Comparison of ENCODE assay signal across 17 cellular contexts in the genomic region with DNA sequence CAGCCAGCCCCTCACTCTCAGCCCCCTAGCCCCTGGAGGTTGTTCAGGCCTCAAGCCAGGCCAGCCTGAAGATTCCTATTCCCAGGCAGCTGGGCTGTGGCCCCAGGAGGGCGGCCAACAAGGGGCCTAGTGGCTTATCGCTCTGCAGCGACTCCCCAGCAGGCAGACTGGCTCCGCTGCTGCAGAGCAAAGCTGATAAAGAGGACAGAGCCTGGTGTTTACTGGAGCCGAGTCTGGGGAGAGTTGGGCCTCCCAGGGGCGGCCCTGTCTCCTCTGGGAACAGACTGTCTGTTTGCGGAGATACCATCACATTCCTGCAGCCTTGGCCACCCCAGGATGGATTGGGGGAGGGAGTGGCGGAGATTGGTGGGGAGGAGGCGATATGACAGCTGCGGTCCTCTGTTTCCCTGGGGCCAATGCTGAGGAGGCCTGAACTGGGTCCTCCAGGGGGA. TPM values are rescaled to one million over a fixed set of nuclear protein-coding genes. Genes with fewer than 3 reads are reported as not detected.
DNase-seq lines count a peak whose midpoint lies in the region; ATAC-seq and TF ChIP-seq lines count a peak whose summit lies in the region.
"Had no signal": no experiment of that assay in that cellular context is flagged by ENCODE, and none has a peak within 500 bp of the region (broad histone marks: within the 10 kb centered on the region; RNA-seq: fewer than 3 reads in every experiment).

No MANE protein-coding gene starts in this region.

- H3K27ac ChIP-seq in HUES48 (ENCODE audit: low read depth, low read length): peak overlapping the region; percentile 66
- peak overlapping the region; percentile 90 for H3K27ac ChIP-seq in hepatocyte
- H3K27ac ChIP-seq in trophoblast cell (ENCODE audit: low read depth, low read length): peak overlapping the region; percentile 94
- H3K27ac ChIP-seq in suprapubic skin: no peak overlapping the region

- H3K4me3 ChIP-seq in HUES48 (ENCODE audit: low read depth, low read length) (no peak overlapping the region), hepatocyte (no peak overlapping the region), trophoblast cell (ENCODE audit: low read depth, low read length) (no peak overlapping the region), suprapubic skin (no peak overlapping the region)

- H3K4me1 Mint-ChIP-seq in WTC11 (peaks cover 15% of the 10 kb centered on the region), CD14-positive monocyte (peaks cover 28% of the 10 kb centered on the region)

- DNase-seq in WTC11 (ENCODE audit: low spot score): peak; percentile 46
- peak; percentile 85 for DNase-seq in hepatocyte (ENCODE audit: low spot score)
- peak; percentile 28 to 32 for DNase-seq in trophoblast cell
- no peak for DNase-seq in NOMO-1 (lab: John Stamatoyannopoulos, UW; ENCODE audit: unreplicated experiment in 2 of 2)
- no peak for DNase-seq in CD14-positive monocyte (ENCODE audit: low spot score)
- DNase-seq in suprapubic skin (ENCODE audit: low spot score in 2 of 2): no peak
- no peak for DNase-seq in NCI-H1436 (lab: John Stamatoyannopoulos, UW)
- DNase-seq: activated CD8-positive, alpha-beta T cell treated with anti-CD3 and anti-CD28 coated beads for 36 hours; activated naive CD4-positive, alpha-beta T cell treated with anti-CD3 and anti-CD28 coated beads for 36 hours; cerebellar nuclear complex; GDM1; NCI-H1694; stimulated activated CD4-positive, alpha-beta T cell treated with anti-CD3 and anti-CD28 coated beads, Interleukin-15, amount 100 ng/mL, for 24 hours; T-helper 17 cell had no signal

- H3K9me2 ChIP-seq in hepatocyte (replicated peaks; ENCODE audit: insufficient read depth): no peaks in the 10 kb centered on the region

- H3K9me3 Mint-ChIP-seq in WTC11 (peaks cover 19% of the 10 kb centered on the region), CD14-positive monocyte (peaks cover 0 to 13% (median 5%) of the 10 kb centered on the region in 7 donors)

- H3K36me3 Mint-ChIP-seq in WTC11 (peaks cover 11% of the 10 kb centered on the region), CD14-positive monocyte (no peaks in the 10 kb centered on the region)
- H3K36me3 Mint-ChIP-seq: natural killer cell treated with Interleukin-12 subunit alpha and Interleukin-12 subunit beta and Interleukin-15 and Interleukin-18, amount 100 ng/mL, for 72 hours had no signal

- 11% methylated on average over 10 of the region's 10 CpGs for WGBS in hepatocyte (ENCODE audit: low lambda C conversion rate, missing lambda C conversion rate)
- no CpG with 5 or more reads among the region's 10 CpGs for WGBS in trophoblast cell (ENCODE audit: extremely low coverage, insufficient coverage, insufficient read length)
- WGBS in suprapubic skin: 79% methylated on average over 6 of the region's 10 CpGs

- peak overlapping the region; percentile 99 for H2BK5ac ChIP-seq in trophoblast cell (ENCODE audit: low read depth, low read length, poor library complexity)

- H3K23ac ChIP-seq in trophoblast cell (ENCODE audit: low read length): no peak overlapping the region

- no peaks in the 10 kb centered on the region for H3K27me3 Mint-ChIP-seq in WTC11 (ENCODE audit: low read depth)
- H3K27me3 Mint-ChIP-seq in CD14-positive monocyte (ENCODE audit: low read depth in 3 of 3): peaks cover 0 to 4% (median 1%) of the 10 kb centered on the region in 3 donors
- H3K27me3 Mint-ChIP-seq: activated CD8-positive, alpha-beta T cell treated with anti-CD3 and anti-CD28 coated beads for 36 hours; B cell; T-helper 17 cell had no signal

- peak overlapping the region; percentile 34 for H2BK12ac ChIP-seq in trophoblast cell (ENCODE audit: low read length)

- no peak overlapping the region for H2AK5ac ChIP-seq in trophoblast cell (ENCODE audit: low read length)

- H3K4me2 ChIP-seq in hepatocyte (peak overlapping the region; percentile 58), trophoblast cell (ENCODE audit: low read length) (peak overlapping the region; percentile 36)

- H3K79me2 ChIP-seq in hepatocyte (no peaks in the 10 kb centered on the region), trophoblast cell (ENCODE audit: control insufficient read depth, insufficient read depth, low read length, poor library complexity) (peaks cover 3% of the 10 kb centered on the region)

- peak overlapping the region; percentile 17 for H3K18ac ChIP-seq in trophoblast cell (ENCODE audit: low read length)

- peak overlapping the region; percentile 86 for H4K91ac ChIP-seq in trophoblast cell (ENCODE audit: low read depth, low read length)

- H3K27ac Mint-ChIP-seq in WTC11 (peak overlapping the region; percentile 11; the same call in 1 of the 2 replicates), CD14-positive monocyte (no peak overlapping the region)
- H3K27ac Mint-ChIP-seq: activated CD8-positive, alpha-beta T cell treated with anti-CD3 and anti-CD28 coated beads for 36 hours; activated naive CD4-positive, alpha-beta T cell treated with anti-CD3 and anti-CD28 coated beads for 36 hours; B cell; T-helper 17 cell had no signal

- H2AFZ ChIP-seq in hepatocyte: no peak overlapping the region
- H2AFZ ChIP-seq in trophoblast cell (ENCODE audit: insufficient read depth, low read length, poor library complexity): no peak overlapping the region

- H3K27me3 ChIP-seq in HUES48 (ENCODE audit: control insufficient read depth, insufficient read depth, low read length) (no peaks in the 10 kb centered on the region), hepatocyte (no peaks in the 10 kb centered on the region), trophoblast cell (ENCODE audit: insufficient read depth, low read length) (no peaks in the 10 kb centered on the region), suprapubic skin (no peaks in the 10 kb centered on the region)

- no peak overlapping the region for H4K12ac ChIP-seq in trophoblast cell (ENCODE audit: low read depth, low read length)

- ATAC-seq in WTC11: peak; percentile 88
- ATAC-seq: activated CD8-positive, alpha-beta T cell treated with anti-CD3 and anti-CD28 coated beads for 36 hours; natural killer cell treated with Interleukin-12 subunit alpha and Interleukin-12 subunit beta and Interleukin-15 and Interleukin-18, amount 100 ng/mL, for 72 hours; T-helper 17 cell had no signal

- intact Hi-C loops in CD14-positive monocyte (cut with micrococcal nuclease): no loop called here

- H3K14ac ChIP-seq in trophoblast cell (ENCODE audit: low read length): peak overlapping the region; percentile 34

- CTCF ChIA-PET in WTC11 (lab: Charles Lee): interaction anchor here (0.8 to 2.4 kb wide), 5 partner anchors 19 to 183 kb away, joined by 3 to 10 read pairs (median 4); no protein-coding TSS in a partner anchor

- TF ChIP-seq CTCF in WTC11 (IDR thresholded peaks at IDR 0.05) (no peak), hepatocyte (IDR thresholded peaks at IDR 0.05; ENCODE audit: poor library complexity) (no peak), CD14-positive monocyte (IDR thresholded peaks at IDR 0.05) (no peak), suprapubic skin (IDR thresholded peaks at IDR 0.05) (no peak)

- H3K4me3 Mint-ChIP-seq in WTC11: no peak overlapping the region
- no peak overlapping the region for H3K4me3 Mint-ChIP-seq in CD14-positive monocyte
- H3K4me3 Mint-ChIP-seq: activated CD8-positive, alpha-beta T cell treated with anti-CD3 and anti-CD28 coated beads for 36 hours; activated naive CD4-positive, alpha-beta T cell treated with anti-CD3 and anti-CD28 coated beads for 36 hours; B cell; natural killer cell treated with Interleukin-12 subunit alpha and Interleukin-12 subunit beta and Interleukin-15 and Interleukin-18, amount 100 ng/mL, for 72 hours; T-helper 17 cell had no signal

- no peaks in the 10 kb centered on the region for H4K20me1 ChIP-seq in hepatocyte (ENCODE audit: insufficient read depth, poor library complexity, severe bottlenecking)

- no peak for TF ChIP-seq POLR2A in suprapubic skin (IDR thresholded peaks at IDR 0.05)

- no peak for TF ChIP-seq EP300 in suprapubic skin (IDR thresholded peaks at IDR 0.05)

- H3K36me3 ChIP-seq in HUES48 (ENCODE audit: control insufficient read depth, insufficient read depth, low read length) (no peaks in the 10 kb centered on the region), hepatocyte (replicated peaks; ENCODE audit: insufficient read depth, low read depth) (no peaks in the 10 kb centered on the region), trophoblast cell (ENCODE audit: control insufficient read depth in 1 of 2, insufficient read depth in 2 of 2, low read length in 2 of 2) (no peaks in the 10 kb centered on the region), suprapubic skin (no peaks in the 10 kb centered on the region)

- no peaks in the 10 kb centered on the region for H3K9me3 ChIP-seq in HUES48 (ENCODE audit: control insufficient read depth, insufficient read depth, low read length)
- H3K9me3 ChIP-seq in hepatocyte (ENCODE audit: low read depth): no peaks in the 10 kb centered on the region
- H3K9me3 ChIP-seq in trophoblast cell (ENCODE audit: insufficient read depth, low read depth, low read length): peaks cover 7% of the 10 kb centered on the region
- H3K9me3 ChIP-seq in suprapubic skin: no peaks in the 10 kb centered on the region

- peaks cover 44% of the 10 kb centered on the region for H3K79me1 ChIP-seq in trophoblast cell (ENCODE audit: low read length)

- peak overlapping the region; percentile 20 for H4K8ac ChIP-seq in trophoblast cell (ENCODE audit: low read depth, low read length)

- H3K9ac ChIP-seq in HUES48 (ENCODE audit: low read depth, low read length) (no peak overlapping the region), trophoblast cell (ENCODE audit: low read length) (no peak overlapping the region)

- H2BK120ac ChIP-seq in trophoblast cell (ENCODE audit: insufficient read depth, low read length, poor library complexity): peak overlapping the region; percentile 98

- H3K4me1 ChIP-seq in HUES48 (ENCODE audit: control insufficient read depth, insufficient read depth, low read length) (peaks cover 11% of the 10 kb centered on the region), hepatocyte (ENCODE audit: insufficient read depth) (peaks cover 28% of the 10 kb centered on the region), trophoblast cell (ENCODE audit: control insufficient read depth in 1 of 2, insufficient read depth in 2 of 2, low read length in 2 of 2) (peaks cover 20 to 26% of the 10 kb centered on the region in 2 experiments), suprapubic skin (no peaks in the 10 kb centered on the region)

- H3K4ac ChIP-seq in trophoblast cell (ENCODE audit: low read depth, low read length): no peak overlapping the region

- POLR2A ChIA-PET in WTC11 (lab: Charles Lee): interaction anchor here (1.2 kb wide), 1 partner anchor 20 kb away, joined by 3 read pairs; no protein-coding TSS in a partner anchor

TF ChIP-seq in WTC11, 78 proteins besides CTCF, POLR2A, EP300 and RAD21 (continues in another document):
- TF ChIP-seq ZNF423 (CRISPR knock-in tag; IDR thresholded peaks at IDR 0.05): 0 out of 2 replicates have a peak, but pooled peaks have one; percentile 7
- TF ChIP-seq ESRRA (CRISPR knock-in tag; IDR thresholded peaks at IDR 0.05; ENCODE audit: borderline replicate concordance): no peak
- no peak for TF ChIP-seq ZNF416 (CRISPR knock-in tag; IDR thresholded peaks at IDR 0.05)
- TF ChIP-seq NR3C1 (CRISPR knock-in tag; conservative IDR thresholded peaks at IDR 0.05; ENCODE audit: low read depth): no peak

RNA-seq across cellular contexts. Expression of a gene that starts 22.4 kb away (rescaled TPM):
- 9.2 to 13.9 TPM (median 10.4 TPM) in 3 replicates for total RNA-seq in WTC11 (2021)
- 26.4 and 35.4 TPM in 2 replicates for total RNA-seq in hepatocyte
- 24.2 and 26.6 TPM in 2 replicates for polyA plus RNA-seq in hepatocyte
- 29.5 and 30.6 TPM in 2 replicates for polyA plus RNA-seq in trophoblast cell (2013)
- polyA plus RNA-seq in CD14-positive monocyte: not detected
- total RNA-seq in suprapubic skin: 1 to 10 TPM; 2.9 to 7.0 (median 6.9) TPM

Comparison
In these comparisons a context has a peak if more than half of its experiments do, and no peak if none do; other contexts are left out.
1. DNase-seq: peak in WTC11 (single experiment), hepatocyte (single experiment) and trophoblast cell (2 of 2); none in NOMO-1 (0 of 2), CD14-positive monocyte (single experiment), suprapubic skin (0 of 2) and NCI-H1436 (single experiment).